In genomic region chr10:91785851-91786250, GRCh38 we compare ENCODE assay signal across 18 cellular contexts.
"Had no signal": no experiment of that assay in that cellular context is flagged by ENCODE, and none has a peak within 500 bp of the region (broad histone marks: within the 10 kb centered on the region; RNA-seq: fewer than 3 reads in every experiment).

No MANE protein-coding gene starts in this region.

- H3K9me3 ChIP-seq: SJSA1 had no signal

- H3K4me3 ChIP-seq: SJSA1, SK-N-MC had no signal

- H3K27me3 ChIP-seq: SJSA1 had no signal

- H3K36me3 ChIP-seq: SJSA1 had no signal

- H3K27ac ChIP-seq: SJSA1, SK-N-MC had no signal

- ATAC-seq: T-cell had no signal

- H3K4me1 ChIP-seq: SJSA1 had no signal

- DNase-seq: KBM-7, MV-4-11, NCI-H1048, NCI-H1105, NCI-H1417, NCI-H1436 treated with DMSO at 0.1 percent for 48 hours, NCI-H1694, NCI-H187 treated with DMSO at 0.1 percent for 48 hours, NCI-H2081, NCI-H2107, NCI-H2227 treated with DMSO at 0.1 percent for 48 hours, NCI-H526, Right ventricle myocardium superior, RPMI8226, SIG-M5, T-cell had no signal
